ENCODE assay signal across 4 cellular contexts in the genomic region with DNA sequence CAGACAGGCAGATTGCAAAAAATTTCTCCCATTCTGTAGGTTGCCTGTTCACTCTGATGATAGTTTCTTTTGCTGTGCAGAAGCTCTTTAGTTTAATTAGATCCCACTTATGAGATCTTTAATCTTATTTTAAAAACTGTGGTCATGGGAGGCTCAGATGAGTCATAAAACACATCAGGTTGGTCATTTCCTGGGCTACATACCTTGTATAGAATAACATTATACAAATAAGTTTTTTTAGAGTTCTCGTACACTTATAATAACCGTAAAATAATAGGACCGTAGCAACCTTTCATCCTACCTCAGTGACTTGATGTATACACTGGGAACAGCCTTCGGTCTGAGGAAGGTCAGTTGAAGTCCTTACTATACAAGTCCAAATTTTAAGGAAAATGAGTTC. TPM values are rescaled to one million over a fixed set of nuclear protein-coding genes. Genes with fewer than 3 reads are reported as not detected.
"Had no signal": no experiment of that assay in that cellular context is flagged by ENCODE, and none has a peak within 500 bp of the region (broad histone marks: within the 10 kb centered on the region; RNA-seq: fewer than 3 reads in every experiment).

No MANE protein-coding gene starts in this region.

RNA-seq across cellular contexts. Expression of a gene that starts 14.0 kb away (rescaled TPM):
- polyA plus RNA-seq: IgD-negative memory B cell had no signal

RNA-seq across cellular contexts. Expression of a gene that starts 51.5 kb away (rescaled TPM):
- total RNA-seq: GM23338, H1, H9 had no signal
- polyA plus RNA-seq: GM23338, H1 had no signal
